ENCODE assay signal across 8 cellular contexts in genomic region chr9:112091805-112092204, GRCh38.
DNase-seq lines count a peak whose midpoint lies in the region; ATAC-seq, FAIRE-seq and TF ChIP-seq lines count a peak whose summit lies in the region.

No MANE protein-coding gene starts in this region.

- DNase-seq in D721Med (ENCODE audit: insufficient read length, low spot score), result no peak
- no peak for DNase-seq in HFF-Myc (ENCODE audit: extremely low read depth, low read depth)
- DNase-seq in UCSD-AML1 (lab: John Stamatoyannopoulos, UW; ENCODE audit: unreplicated experiment), result peak; percentile 13
- DNase-seq in iPS-NIHi7 (ENCODE audit: extremely low spot score), result peak; percentile 34
- DNase-seq in stimulated activated effector memory CD8-positive, alpha-beta T cell treated with anti-CD3 and anti-CD28 coated beads, Interleukin-12 subunit alpha, Interleukin-12 subunit beta, amount 100 ng/mL, for 72 hours (ENCODE audit: low spot score in 2 of 2), result no peak
- no peak for DNase-seq in activated CD4-positive, CD25-positive, alpha-beta regulatory T cell treated with anti-CD3 and anti-CD28 coated beads, Interleukin-2, amount 50 U/mL, for 72 hours

- no peaks in the 10 kb centered on the region for H3K36me3 Mint-ChIP-seq in stimulated activated effector memory CD8-positive, alpha-beta T cell treated with anti-CD3 and anti-CD28 coated beads, Interleukin-12 subunit alpha, Interleukin-12 subunit beta, amount 100 ng/mL, for 72 hours

- H3K4me1 Mint-ChIP-seq in stimulated activated effector memory CD8-positive, alpha-beta T cell treated with anti-CD3 and anti-CD28 coated beads, Interleukin-12 subunit alpha, Interleukin-12 subunit beta, amount 100 ng/mL, for 72 hours, result peaks cover 26% of the 10 kb centered on the region

- no peak for FAIRE-seq in D721Med (lab: Jason Lieb, UNC)

- no peaks in the 10 kb centered on the region for H3K9me3 Mint-ChIP-seq in stimulated activated effector memory CD8-positive, alpha-beta T cell treated with anti-CD3 and anti-CD28 coated beads, Interleukin-12 subunit alpha, Interleukin-12 subunit beta, amount 100 ng/mL, for 72 hours

- no peak overlapping the region for H3K4me3 ChIP-seq in HFF-Myc (replicated peaks; ENCODE audit: low read depth, low read length)

- ATAC-seq in stimulated activated effector memory CD8-positive, alpha-beta T cell treated with anti-CD3 and anti-CD28 coated beads, Interleukin-12 subunit alpha, Interleukin-12 subunit beta, amount 100 ng/mL, for 72 hours, result no peak
- ATAC-seq in GM19328 (IDR thresholded peaks at IDR 0.05; ENCODE audit: unreplicated experiment) (no peak), GM21576 (IDR thresholded peaks at IDR 0.05; ENCODE audit: unreplicated experiment) (no peak)

- TF ChIP-seq CTCF in D721Med (IDR thresholded peaks at IDR 0.05; ENCODE audit: insufficient read depth, missing control alignments), result peak; percentile 49
- peak; percentile 44 for TF ChIP-seq CTCF in HFF-Myc (IDR thresholded peaks at IDR 0.05; ENCODE audit: low read depth, low read length, missing control alignments)

- H3K4me3 Mint-ChIP-seq in stimulated activated effector memory CD8-positive, alpha-beta T cell treated with anti-CD3 and anti-CD28 coated beads, Interleukin-12 subunit alpha, Interleukin-12 subunit beta, amount 100 ng/mL, for 72 hours, result no peak overlapping the region

- H3K27ac Mint-ChIP-seq in stimulated activated effector memory CD8-positive, alpha-beta T cell treated with anti-CD3 and anti-CD28 coated beads, Interleukin-12 subunit alpha, Interleukin-12 subunit beta, amount 100 ng/mL, for 72 hours, result no peak overlapping the region

Comparison
In these comparisons a context has a peak if more than half of its experiments do, and no peak if none do; other contexts are left out.
1. DNase-seq: peak in UCSD-AML1 (single experiment) and iPS-NIHi7 (single experiment); none in D721Med (single experiment), HFF-Myc (single experiment), stimulated activated effector memory CD8-positive, alpha-beta T cell treated with anti-CD3 and anti-CD28 coated beads, Interleukin-12 subunit alpha, Interleukin-12 subunit beta, amount 100 ng/mL, for 72 hours (0 of 2) and activated CD4-positive, CD25-positive, alpha-beta regulatory T cell treated with anti-CD3 and anti-CD28 coated beads, Interleukin-2, amount 50 U/mL, for 72 hours (single experiment).